ENCODE assay signal across 12 cellular contexts in the genomic region with DNA sequence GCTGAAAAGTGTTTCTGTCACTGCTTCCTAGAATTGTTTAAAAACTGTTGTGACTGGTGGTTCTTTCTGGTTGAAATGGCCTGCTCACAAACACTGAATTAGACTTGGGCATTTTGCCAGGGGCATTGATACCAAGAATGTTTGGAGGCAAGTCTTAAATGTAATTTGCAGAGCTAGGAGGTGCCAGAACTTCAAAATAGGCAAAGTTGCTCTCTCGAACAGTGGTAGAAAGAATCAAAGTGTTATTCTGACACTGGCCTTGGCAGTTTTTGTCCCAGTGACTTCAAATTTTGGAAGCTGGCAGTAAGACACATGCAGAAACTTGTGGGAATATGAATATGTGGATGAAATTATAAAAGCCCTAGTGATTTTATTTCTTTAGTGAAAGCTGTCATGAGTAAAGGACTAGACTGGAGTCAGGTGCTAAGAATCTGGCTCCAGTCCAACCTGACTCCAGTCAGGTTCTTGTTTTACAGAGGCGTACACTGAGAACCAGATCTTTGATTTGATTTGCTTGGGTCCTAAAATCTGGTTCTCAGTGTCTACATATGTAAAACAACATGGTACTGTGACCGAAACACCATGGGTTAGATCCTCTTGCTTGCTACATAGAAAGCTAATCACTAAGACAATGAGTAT. TPM values are rescaled to one million over a fixed set of nuclear protein-coding genes. Genes with fewer than 3 reads are reported as not detected.
DNase-seq lines count a peak whose midpoint lies in the region; ATAC-seq, FAIRE-seq and TF ChIP-seq lines count a peak whose summit lies in the region.
"Had no signal": no experiment of that assay in that cellular context is flagged by ENCODE, and none has a peak within 500 bp of the region (broad histone marks: within the 10 kb centered on the region; RNA-seq: fewer than 3 reads in every experiment).

No MANE protein-coding gene starts in this region.

- H3K9me3 Mint-ChIP-seq in glutamatergic neuron (ENCODE audit: unreplicated experiment): peaks cover 2% of the 10 kb centered on the region

- H3K27ac Mint-ChIP-seq in glutamatergic neuron (ENCODE audit: unreplicated experiment): peak overlapping the region; percentile 24

- peaks cover 11% of the 10 kb centered on the region for H3K36me3 Mint-ChIP-seq in glutamatergic neuron (ENCODE audit: unreplicated experiment)

- H3K4me1 Mint-ChIP-seq in glutamatergic neuron (ENCODE audit: low read depth, unreplicated experiment): peaks cover 22% of the 10 kb centered on the region

- ATAC-seq in GM21825 (IDR thresholded peaks at IDR 0.05; ENCODE audit: unreplicated experiment): peak; percentile 40
- peak; percentile 27 for ATAC-seq in HG03457 (IDR thresholded peaks at IDR 0.05; ENCODE audit: unreplicated experiment)

- H3K27me3 Mint-ChIP-seq in glutamatergic neuron (ENCODE audit: unreplicated experiment): no peaks in the 10 kb centered on the region

- peak; percentile 68 for FAIRE-seq in GM19239 (lab: Jason Lieb, UNC)

- in situ Hi-C loops in KBM-7 (cut with MboI; ENCODE audit: low pct_unique_long_range_greater_than_20kb, low sequenced_read_pairs): no loop called here

- no peak for TF ChIP-seq CTCF in glutamatergic neuron (IDR thresholded peaks at IDR 0.05; ENCODE audit: partially characterized antibody, unreplicated experiment)

- no peak overlapping the region for H3K4me3 Mint-ChIP-seq in glutamatergic neuron (ENCODE audit: unreplicated experiment)

- DNase-seq in GM19239 (ENCODE audit: insufficient read length, low spot score) (no peak), glutamatergic neuron (no peak), KBM-7 (no peak), islet precursor cell (no peak), H4 (ENCODE audit: low spot score) (no peak)
- DNase-seq in effector CD4-positive, alpha-beta T cell: no peak
- DNase-seq: activated gamma-delta T cell, midbrain, NCI-H2029 treated with DMSO at 0.1 percent for 48 hours, SJCRH30 had no signal

RNA-seq across cellular contexts. Expression of a gene that starts 20.9 kb away (rescaled TPM):
- 255 TPM for total RNA-seq in glutamatergic neuron (ENCODE audit: unreplicated experiment)
- 23.1 and 27.9 TPM in 2 replicates for total RNA-seq in H4 (2014; rRNA removed; shearing (Covaris generic))

RNA-seq across cellular contexts. Expression of a gene that starts 51.6 kb away (rescaled TPM):
- not detected for total RNA-seq in glutamatergic neuron (ENCODE audit: unreplicated experiment)
- not detected in 2 replicates for total RNA-seq in H4 (2014; rRNA removed; shearing (Covaris generic))
- total RNA-seq: SJCRH30 had no signal
